Comparison of ENCODE assay signal across 19 cellular contexts in genomic region chr14:61277784-61278183, GRCh38. TPM values are rescaled to one million over a fixed set of nuclear protein-coding genes. Genes with fewer than 3 reads are reported as not detected.
"Had no signal": no experiment of that assay in that cellular context is flagged by ENCODE, and none has a peak within 500 bp of the region (broad histone marks: within the 10 kb centered on the region; RNA-seq: fewer than 3 reads in every experiment).

No MANE protein-coding gene starts in this region.

- H3K36me3 Mint-ChIP-seq: activated naive CD8-positive, alpha-beta T cell treated with anti-CD3 and anti-CD28 coated beads for 36 hours; naive thymus-derived CD4-positive, alpha-beta T cell had no signal

- H3K36me3 ChIP-seq: gastrocnemius medialis, heart left ventricle, neutrophil, suprapubic skin had no signal

- H3K4me3 Mint-ChIP-seq: activated B cell treated with CpG ODN at 0.5 μM for 24 hours; activated CD4-positive, alpha-beta T cell treated with anti-CD3 and anti-CD28 coated beads, Interleukin-2, amount 10 ng/mL, durations not matched to agents 24 days and 14 days; activated naive CD8-positive, alpha-beta T cell treated with anti-CD3 and anti-CD28 coated beads for 36 hours; brain; central memory CD8-positive, alpha-beta T cell; naive thymus-derived CD4-positive, alpha-beta T cell had no signal

- DNase-seq: activated B cell treated with CpG ODN at 0.5 μM for 24 hours; activated CD4-positive, alpha-beta T cell treated with anti-CD3 and anti-CD28 coated beads, Interleukin-2, amount 10 ng/mL, durations not matched to agents 24 days and 14 days; activated CD8-positive, alpha-beta memory T cell treated with anti-CD3 and anti-CD28 coated beads, Interleukin-2, amount 50 U/mL, for 48 hours; activated gamma-delta T cell treated with Interleukin-2 at 50 U/mL for 16 hours; activated naive CD8-positive, alpha-beta T cell treated with anti-CD3 and anti-CD28 coated beads for 36 hours; effector memory CD4-positive, alpha-beta T cell; gastrocnemius medialis; heart left ventricle; left cardiac atrium; naive thymus-derived CD4-positive, alpha-beta T cell; stimulated activated naive CD8-positive, alpha-beta T cell treated with anti-CD3 and anti-CD28 coated beads, Interleukin-15, Interleukin-2, amounts not matched to agents 100 U/mL and 50 U/mL, for 24 hours; SW 1271 had no signal

- ATAC-seq: gastrocnemius medialis; heart left ventricle; left cardiac atrium; naive thymus-derived CD4-positive, alpha-beta T cell; stimulated activated naive CD8-positive, alpha-beta T cell treated with anti-CD3 and anti-CD28 coated beads, Interleukin-15, Interleukin-2, amounts not matched to agents 100 U/mL and 50 U/mL, for 24 hours had no signal

- H3K4me3 ChIP-seq: gastrocnemius medialis, heart left ventricle, lung, skin epidermis, suprapubic skin had no signal

- H3K9me3 ChIP-seq: gastrocnemius medialis, heart left ventricle, neutrophil, suprapubic skin had no signal

- H3K27ac ChIP-seq: epithelial cell of prostate, gastrocnemius medialis, heart left ventricle, neutrophil, skin epidermis, suprapubic skin had no signal

- H3K27ac Mint-ChIP-seq: activated B cell treated with CpG ODN at 0.5 μM for 24 hours; activated CD4-positive, alpha-beta T cell treated with anti-CD3 and anti-CD28 coated beads, Interleukin-2, amount 10 ng/mL, durations not matched to agents 24 days and 14 days; activated naive CD8-positive, alpha-beta T cell treated with anti-CD3 and anti-CD28 coated beads for 36 hours; brain; naive thymus-derived CD4-positive, alpha-beta T cell had no signal

- H3K9me3 Mint-ChIP-seq: activated B cell treated with CpG ODN at 0.5 μM for 24 hours; activated CD4-positive, alpha-beta T cell treated with anti-CD3 and anti-CD28 coated beads, Interleukin-2, amount 10 ng/mL, durations not matched to agents 24 days and 14 days; activated naive CD8-positive, alpha-beta T cell treated with anti-CD3 and anti-CD28 coated beads for 36 hours; central memory CD8-positive, alpha-beta T cell; naive thymus-derived CD4-positive, alpha-beta T cell had no signal

- H3K27me3 ChIP-seq: gastrocnemius medialis, suprapubic skin had no signal

RNA-seq across cellular contexts. Expression of gene TMEM30B, which starts 3.4 kb away (rescaled TPM):
- total RNA-seq: activated B cell treated with CpG ODN at 0.5 μM for 24 hours had no signal
